In the genomic region with DNA sequence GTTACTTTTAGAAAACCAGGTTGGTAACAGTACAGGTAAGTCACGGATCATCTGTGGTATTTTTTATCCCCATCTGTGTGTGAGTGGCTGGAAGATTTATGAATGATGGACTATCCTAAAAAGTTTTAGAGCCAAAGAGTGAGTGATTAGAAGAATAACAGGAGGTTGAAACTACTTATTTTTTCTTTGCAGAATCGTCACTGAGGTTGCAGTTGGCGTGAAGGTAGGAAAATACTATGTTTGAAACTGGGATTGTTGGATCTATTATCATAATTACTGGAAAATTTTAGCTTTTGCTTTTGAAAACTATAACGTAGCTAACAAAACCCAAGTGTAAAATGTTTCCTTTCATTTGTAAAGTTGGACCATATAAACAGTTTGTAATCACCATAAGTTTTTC, we compare ENCODE assay signal across 9 cellular contexts. TPM values are rescaled to one million over a fixed set of nuclear protein-coding genes. Genes with fewer than 3 reads are reported as not detected.
DNase-seq lines count a peak whose midpoint lies in the region; ATAC-seq and TF ChIP-seq lines count a peak whose summit lies in the region.
"Had no signal": no experiment of that assay in that cellular context is flagged by ENCODE, and none has a peak within 500 bp of the region (broad histone marks: within the 10 kb centered on the region; RNA-seq: fewer than 3 reads in every experiment).

No MANE protein-coding gene starts in this region.

- H3K27ac ChIP-seq in GM23338 (ENCODE audit: low read depth) (peak overlapping the region; percentile 95), SJCRH30 (no peak overlapping the region), sigmoid colon (peak overlapping the region; percentile 94 to 98 (median 95))

- intact Hi-C loops in sigmoid colon (cut with DNase I), result loop anchor here (5.0 to 10.0 kb wide), 2 partner anchors 94 to 239 kb away; no protein-coding TSS in a partner anchor

- peaks cover 7% of the 10 kb centered on the region; the same call in 1 of the 2 replicates for H3K36me3 ChIP-seq in GM23338 (ENCODE audit: insufficient read depth)
- H3K36me3 ChIP-seq in SJCRH30, result peaks cover 44% of the 10 kb centered on the region
- peaks cover 0 to 23% (median 3%) of the 10 kb centered on the region in 4 donors for H3K36me3 ChIP-seq in sigmoid colon

- TF ChIP-seq EP300 in sigmoid colon (IDR thresholded peaks at IDR 0.05), result no peak

- no peak for DNase-seq in GM23338 (ENCODE audit: low spot score)
- no peak for DNase-seq in SJCRH30
- no peak for DNase-seq in fibroblast of mammary gland (ENCODE audit: low read depth)
- no peak for DNase-seq in sigmoid colon
- no peak for DNase-seq in NCI-H510A treated with DMSO at 0.1 percent for 48 hours (lab: John Stamatoyannopoulos, UW)
- no peak for DNase-seq in NCI-H2196 (lab: John Stamatoyannopoulos, UW; ENCODE audit: unreplicated experiment)
- no peak for DNase-seq in stimulated activated CD4-positive, alpha-beta T cell treated with anti-CD3 and anti-CD28 coated beads, Interleukin-15, amount 100 ng/mL, for 24 hours

- peak overlapping the region; percentile 97 for H3K4me3 Mint-ChIP-seq in GM23338

- H3F3A ChIP-seq in GM23338 (replicated peaks; ENCODE audit: low read depth), result no peaks in the 10 kb centered on the region

- no peaks in the 10 kb centered on the region for H3K9me2 ChIP-seq in GM23338 (ENCODE audit: insufficient read depth)

- H3K9me3 Mint-ChIP-seq in GM23338, result 0 out of 3 replicates have a peak, but pooled peaks cover 2% of the 10 kb centered on the region

- peak overlapping the region; percentile 80 for H3K27ac Mint-ChIP-seq in GM23338

- H3K79me2 ChIP-seq in GM23338 (replicated peaks; ENCODE audit: insufficient read depth), result peaks cover 68% of the 10 kb centered on the region

- TF ChIP-seq CTCF in GM23338 (conservative IDR thresholded peaks at IDR 0.05; ENCODE audit: low read depth in 2 of 2) (no peak), fibroblast of mammary gland (conservative IDR thresholded peaks at IDR 0.05; ENCODE audit: control insufficient read depth, insufficient read depth, low read depth, low read length) (no peak), sigmoid colon (IDR thresholded peaks at IDR 0.05) (no peak)

- H3K4me1 ChIP-seq in GM23338 (ENCODE audit: insufficient read depth) (peaks cover 20% of the 10 kb centered on the region), SJCRH30 (no peaks in the 10 kb centered on the region), sigmoid colon (peaks cover 0 to 55% (median 33%) of the 10 kb centered on the region in 4 donors)

- peaks cover 31% of the 10 kb centered on the region for H3K4me1 Mint-ChIP-seq in GM23338

- H4K20me1 ChIP-seq in GM23338 (replicated peaks; ENCODE audit: insufficient read depth), result peaks cover 11% of the 10 kb centered on the region; the same call in 1 of the 2 replicates

- H3K9me3 ChIP-seq in SJCRH30 (replicated peaks) (no peaks in the 10 kb centered on the region; the same call in 1 of the 2 replicates), sigmoid colon (no peaks in the 10 kb centered on the region)

- H3K27me3 ChIP-seq in GM23338 (ENCODE audit: insufficient read depth) (no peaks in the 10 kb centered on the region), SJCRH30 (no peaks in the 10 kb centered on the region), sigmoid colon (no peaks in the 10 kb centered on the region)

- no peak overlapping the region for H2AFZ ChIP-seq in GM23338

- peaks cover 61% of the 10 kb centered on the region for H3K36me3 Mint-ChIP-seq in GM23338 (ENCODE audit: low read depth)

- H3K4me3 ChIP-seq in GM23338 (peak overlapping the region; percentile 89), SJCRH30 (peak overlapping the region; percentile 99), fibroblast of mammary gland (ENCODE audit: control insufficient read depth, low read depth, low read length) (peak overlapping the region; percentile 91), sigmoid colon (peak overlapping the region; percentile 79 to 95 (median 88))

- H3K27me3 Mint-ChIP-seq in GM23338 (ENCODE audit: insufficient read depth, low read depth, poor library complexity), result peaks cover 2% of the 10 kb centered on the region

- TF ChIP-seq POLR2A in sigmoid colon (IDR thresholded peaks at IDR 0.05), result no peak

- WGBS in sigmoid colon, 2 donors, result 26 to 64% methylated on average over 4 of the region's 4 CpGs

- ATAC-seq in GM23338, result no peak
- no peak for ATAC-seq in HG02884 (IDR thresholded peaks at IDR 0.05; ENCODE audit: unreplicated experiment)
- ATAC-seq: activated CD4-positive, CD25-positive, alpha-beta regulatory T cell treated with anti-CD3 and anti-CD28 coated beads, Interleukin-2, amount 50 U/mL, for 24 hours had no signal

- peak overlapping the region; percentile 87 for H3K4me2 ChIP-seq in GM23338

TF ChIP-seq in GM23338, 12 proteins besides CTCF, POLR2A, EP300 and RAD21:
- TF ChIP-seq JUNB (IDR thresholded peaks at IDR 0.05; ENCODE audit: unreplicated experiment) (no peak), NANOG (IDR thresholded peaks at IDR 0.05; ENCODE audit: borderline replicate concordance) (no peak), POLR2AphosphoS5 (IDR thresholded peaks at IDR 0.05; ENCODE audit: low read depth) (no peak), ZNF331 (CRISPR knock-in tag; IDR thresholded peaks at IDR 0.05; ENCODE audit: low read depth) (no peak), EZH2phosphoT487 (IDR thresholded peaks at IDR 0.05; ENCODE audit: unreplicated experiment) (no peak)
- TF ChIP-seq, protein P1, sequence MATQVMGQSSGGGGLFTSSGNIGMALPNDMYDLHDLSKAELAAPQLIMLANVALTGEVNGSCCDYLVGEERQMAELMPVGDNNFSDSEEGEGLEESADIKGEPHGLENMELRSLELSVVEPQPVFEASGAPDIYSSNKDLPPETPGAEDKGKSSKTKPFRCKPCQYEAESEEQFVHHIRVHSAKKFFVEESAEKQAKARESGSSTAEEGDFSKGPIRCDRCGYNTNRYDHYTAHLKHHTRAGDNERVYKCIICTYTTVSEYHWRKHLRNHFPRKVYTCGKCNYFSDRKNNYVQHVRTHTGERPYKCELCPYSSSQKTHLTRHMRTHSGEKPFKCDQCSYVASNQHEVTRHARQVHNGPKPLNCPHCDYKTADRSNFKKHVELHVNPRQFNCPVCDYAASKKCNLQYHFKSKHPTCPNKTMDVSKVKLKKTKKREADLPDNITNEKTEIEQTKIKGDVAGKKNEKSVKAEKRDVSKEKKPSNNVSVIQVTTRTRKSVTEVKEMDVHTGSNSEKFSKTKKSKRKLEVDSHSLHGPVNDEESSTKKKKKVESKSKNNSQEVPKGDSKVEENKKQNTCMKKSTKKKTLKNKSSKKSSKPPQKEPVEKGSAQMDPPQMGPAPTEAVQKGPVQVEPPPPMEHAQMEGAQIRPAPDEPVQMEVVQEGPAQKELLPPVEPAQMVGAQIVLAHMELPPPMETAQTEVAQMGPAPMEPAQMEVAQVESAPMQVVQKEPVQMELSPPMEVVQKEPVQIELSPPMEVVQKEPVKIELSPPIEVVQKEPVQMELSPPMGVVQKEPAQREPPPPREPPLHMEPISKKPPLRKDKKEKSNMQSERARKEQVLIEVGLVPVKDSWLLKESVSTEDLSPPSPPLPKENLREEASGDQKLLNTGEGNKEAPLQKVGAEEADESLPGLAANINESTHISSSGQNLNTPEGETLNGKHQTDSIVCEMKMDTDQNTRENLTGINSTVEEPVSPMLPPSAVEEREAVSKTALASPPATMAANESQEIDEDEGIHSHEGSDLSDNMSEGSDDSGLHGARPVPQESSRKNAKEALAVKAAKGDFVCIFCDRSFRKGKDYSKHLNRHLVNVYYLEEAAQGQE (IDR thresholded peaks at IDR 0.05; ENCODE audit: unreplicated experiment), result no peak

RNA-seq across cellular contexts. Expression of a gene that starts 1.8 kb away (rescaled TPM):
- total RNA-seq in GM23338 (2014; rRNA removed; shearing (Covaris generic)), result 97.1 and 108 TPM in 2 replicates
- polyA plus RNA-seq in GM23338 (2016; fragmentation: Nextera tagmentation; extraction: Ambion mirVana), result 43.3 and 50.2 TPM in 2 replicates
- 101 and 127 TPM in 2 replicates for total RNA-seq in SJCRH30 (2014; rRNA removed; shearing (Covaris generic))
- total RNA-seq in sigmoid colon, result 100 to 1,000 TPM; 136 to 201 (median 178) TPM
- polyA plus RNA-seq in sigmoid colon, result 1 to 10 TPM; 3.0 to 9.5 (median 4.8) TPM
